Comparison of ENCODE assay signal across 15 cellular contexts in the genomic region with DNA sequence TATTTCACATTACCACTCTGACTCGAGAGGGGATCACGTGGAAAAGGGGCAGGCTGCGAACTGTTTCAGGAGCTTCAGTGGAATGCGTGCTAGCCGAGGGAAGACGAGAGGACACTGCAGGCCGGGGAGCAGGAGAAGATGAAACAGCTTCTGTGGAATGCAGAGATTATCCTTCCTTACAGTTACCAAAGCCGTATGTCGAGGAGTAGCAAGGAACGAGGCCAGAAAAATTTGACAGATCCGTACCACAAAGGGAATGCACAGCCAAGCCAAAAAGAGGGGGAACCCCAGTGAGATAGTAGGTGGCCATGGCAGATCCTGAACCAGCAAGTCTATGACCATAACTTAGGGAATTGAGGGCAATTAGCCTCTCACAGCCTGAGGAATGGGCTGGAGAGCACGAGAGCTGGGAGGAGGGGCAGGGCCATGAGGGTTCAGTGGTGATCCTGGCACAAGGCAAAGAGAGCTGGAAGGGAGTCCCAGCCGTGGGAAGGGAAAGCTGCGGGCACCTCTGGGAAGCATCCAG. TPM values are rescaled to one million over a fixed set of nuclear protein-coding genes. Genes with fewer than 3 reads are reported as not detected.
DNase-seq lines count a peak whose midpoint lies in the region; ATAC-seq and TF ChIP-seq lines count a peak whose summit lies in the region.
"Had no signal": no experiment of that assay in that cellular context is flagged by ENCODE, and none has a peak within 500 bp of the region (broad histone marks: within the 10 kb centered on the region; RNA-seq: fewer than 3 reads in every experiment).

No MANE protein-coding gene starts in this region.

- H3K27me3 ChIP-seq in brain microvascular endothelial cell (replicated peaks), result no peaks in the 10 kb centered on the region
- no peaks in the 10 kb centered on the region for H3K27me3 ChIP-seq in hepatocyte
- peaks cover 0 to 55% (median 8%) of the 10 kb centered on the region in 3 donors for H3K27me3 ChIP-seq in psoas muscle (ENCODE audit: insufficient read depth in 3 of 3, low read length in 2 of 3)

- no peaks in the 10 kb centered on the region for H4K20me1 ChIP-seq in hepatocyte (ENCODE audit: insufficient read depth, poor library complexity, severe bottlenecking)

- H3K4me3 ChIP-seq in brain microvascular endothelial cell (ENCODE audit: low read depth, low read length) (peak overlapping the region; percentile 18), hepatocyte (no peak overlapping the region), psoas muscle (peak overlapping the region; percentile 77)
- H3K4me3 ChIP-seq: SK-N-MC had no signal

- H3K79me2 ChIP-seq in hepatocyte, result peaks cover 47% of the 10 kb centered on the region

- no peak for ATAC-seq in psoas muscle
- ATAC-seq: activated naive CD4-positive, alpha-beta T cell treated with anti-CD3 and anti-CD28 coated beads, Interleukin-2, amount 50 U/mL, for 72 hours had no signal

- in situ Hi-C loops in brain microvascular endothelial cell (cut with HindIII; ENCODE audit: low pct_ligation_motif_present, low sequenced_read_pairs), result no loop called here

- intact Hi-C loops in psoas muscle (cut with DNase I), result no loop called here

- TF ChIP-seq CTCF in brain microvascular endothelial cell (IDR thresholded peaks at IDR 0.05; ENCODE audit: low read depth, low read length, missing control alignments), result no peak
- no peak for TF ChIP-seq CTCF in hepatocyte (IDR thresholded peaks at IDR 0.05; ENCODE audit: poor library complexity)
- TF ChIP-seq CTCF in psoas muscle (IDR thresholded peaks at IDR 0.05), result no peak

- H3K9me2 ChIP-seq in hepatocyte (replicated peaks; ENCODE audit: insufficient read depth), result no peaks in the 10 kb centered on the region

- H3K9me3 ChIP-seq in hepatocyte (ENCODE audit: low read depth), result no peaks in the 10 kb centered on the region
- no peaks in the 10 kb centered on the region for H3K9me3 ChIP-seq in psoas muscle

- DNase-seq in EL (peak; percentile 95), brain microvascular endothelial cell (peak; percentile 80), hepatocyte (ENCODE audit: low spot score) (peak; percentile 58), psoas muscle (no peak), NOMO-1 treated with dmso at 0.1 percent for 144 hours (lab: John Stamatoyannopoulos, UW; ENCODE audit: unreplicated experiment) (no peak), pons (ENCODE audit: low spot score) (no peak), hypothalamus (lab: John Stamatoyannopoulos, UW) (no peak)
- DNase-seq in stimulated activated CD4-positive, alpha-beta T cell treated with anti-CD3 and anti-CD28 coated beads, Interleukin-12 subunit alpha, Interleukin-12 subunit beta, amount 100 ng/mL, for 4 hours, result no peak
- DNase-seq: activated CD4-positive, alpha-beta T cell treated with anti-CD3 and anti-CD28 coated beads for 48 hours; CD4-positive, alpha-beta memory T cell; left cardiac atrium; MM.1S; NCI-H526 treated with DMSO at 0.1 percent for 48 hours had no signal

- H2AFZ ChIP-seq in hepatocyte, result no peak overlapping the region

- WGBS in hepatocyte (ENCODE audit: low lambda C conversion rate, missing lambda C conversion rate), result 55% methylated on average over 14 of the region's 14 CpGs
- 22 to 33% (median 28%) methylated on average over 14 of the region's 14 CpGs for WGBS in psoas muscle, 3 donors

- peaks cover 25% of the 10 kb centered on the region for H3K4me1 ChIP-seq in hepatocyte (ENCODE audit: insufficient read depth)
- peaks cover 7% of the 10 kb centered on the region for H3K4me1 ChIP-seq in psoas muscle

- H3K27ac ChIP-seq in brain microvascular endothelial cell (peak overlapping the region; percentile 78), hepatocyte (peak overlapping the region; percentile 62), psoas muscle (peak overlapping the region; percentile 20)
- H3K27ac ChIP-seq: SK-N-MC had no signal

- H3K4me2 ChIP-seq in hepatocyte, result peak overlapping the region; percentile 8

- H3K36me3 ChIP-seq in brain microvascular endothelial cell (replicated peaks), result peaks cover 79% of the 10 kb centered on the region
- no peaks in the 10 kb centered on the region for H3K36me3 ChIP-seq in hepatocyte (replicated peaks; ENCODE audit: insufficient read depth, low read depth)
- H3K36me3 ChIP-seq in psoas muscle (ENCODE audit: insufficient read depth in 1 of 2, low read depth in 1 of 2), result no peaks in the 10 kb centered on the region

RNA-seq across cellular contexts. Expression of a gene that starts 5.3 kb away (rescaled TPM):
- total RNA-seq in hepatocyte, result 223 and 269 TPM in 2 replicates
- 138 and 140 TPM in 2 replicates for polyA plus RNA-seq in hepatocyte
- total RNA-seq in psoas muscle, result 100 to 1,000 TPM in 2 of 4 donors, 10 to 100 TPM in 2; 87.3 to 127 (median 110) TPM
- polyA plus RNA-seq in psoas muscle, result 100 to 1,000 TPM in 1 of 3 donors, 10 to 100 TPM in 2; 39.0 to 115 (median 60.2) TPM
- total RNA-seq: CD4-positive, alpha-beta memory T cell had no signal
- polyA plus RNA-seq: CD4-positive, alpha-beta memory T cell had no signal

RNA-seq across cellular contexts. Expression of a gene that starts 5.4 kb away (rescaled TPM):
- 126 and 171 TPM in 2 replicates for total RNA-seq in hepatocyte
- polyA plus RNA-seq in hepatocyte, result 220 and 221 TPM in 2 replicates
- total RNA-seq in psoas muscle, result 10 to 100 TPM; 49.1 to 64.0 (median 59.9) TPM
- 10 to 100 TPM; 25.8 to 84.5 (median 37.9) TPM for polyA plus RNA-seq in psoas muscle
- total RNA-seq: CD4-positive, alpha-beta memory T cell had no signal
- polyA plus RNA-seq: CD4-positive, alpha-beta memory T cell had no signal

Comparison
In these comparisons a context has a peak if more than half of its experiments do, and no peak if none do; other contexts are left out.
1. DNase-seq: peak in EL (single experiment), brain microvascular endothelial cell (single experiment) and hepatocyte (single experiment); none in psoas muscle (0 of 2), NOMO-1 treated with dmso at 0.1 percent for 144 hours (single experiment), pons (single experiment), stimulated activated CD4-positive, alpha-beta T cell treated with anti-CD3 and anti-CD28 coated beads, Interleukin-12 subunit alpha, Interleukin-12 subunit beta, amount 100 ng/mL, for 4 hours (single experiment) and hypothalamus (0 of 51).
2. H3K27ac ChIP-seq: peak in every context shown above with its lines; median percentile 78 in brain microvascular endothelial cell; 62 in hepatocyte; 20 in psoas muscle.